ENCODE assay signal across 15 cellular contexts in the genomic region with DNA sequence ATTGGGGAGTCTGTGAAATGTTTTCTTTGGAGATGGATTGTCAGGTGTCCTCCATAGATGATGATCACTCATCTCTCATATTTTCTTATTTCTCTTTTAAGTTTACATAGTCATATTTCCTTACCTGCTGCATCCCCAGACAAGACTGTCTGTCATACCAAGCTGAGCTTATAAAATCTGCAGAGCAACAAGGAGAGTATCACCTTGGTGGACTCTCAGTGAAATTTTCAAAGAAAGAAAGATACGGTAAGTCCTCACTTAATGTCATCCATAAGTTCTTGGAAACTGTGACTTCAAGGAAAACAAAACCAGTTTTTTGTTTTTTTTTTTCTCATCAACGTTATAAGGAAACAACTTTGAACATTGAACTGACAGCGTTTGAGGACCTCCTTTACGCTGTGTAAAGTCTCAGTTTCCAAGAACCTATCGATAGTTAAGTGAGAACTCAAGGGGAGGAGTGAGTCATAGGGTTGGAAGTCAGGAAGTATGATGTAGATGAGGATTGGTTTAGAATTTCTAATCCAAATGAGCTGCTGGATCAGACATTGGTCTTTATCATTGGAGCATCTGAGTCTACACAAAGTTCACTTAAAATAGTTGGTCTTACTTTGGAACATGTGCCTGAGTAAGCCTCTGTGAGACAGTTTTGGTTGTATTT. TPM values are rescaled to one million over a fixed set of nuclear protein-coding genes. Genes with fewer than 3 reads are reported as not detected.
DNase-seq lines count a peak whose midpoint lies in the region; ATAC-seq, FAIRE-seq and TF ChIP-seq lines count a peak whose summit lies in the region.
"Had no signal": no experiment of that assay in that cellular context is flagged by ENCODE, and none has a peak within 500 bp of the region (broad histone marks: within the 10 kb centered on the region; RNA-seq: fewer than 3 reads in every experiment).

No MANE protein-coding gene starts in this region.

- 74% methylated on average over 5 of the region's 5 CpGs for WGBS in A549 (ENCODE audit: missing lambda C conversion rate)
- WGBS in gastroesophageal sphincter (ENCODE audit: low coverage in 1 of 2), 2 donors: 89 to 92% methylated on average over 5 of the region's 5 CpGs

- H3K4me3 ChIP-seq in A549 (no peak overlapping the region), gastroesophageal sphincter (no peak overlapping the region)
- H3K4me3 ChIP-seq: stomach had no signal

- POLR2A ChIA-PET in A549 (lab: Yijun Ruan, JAX): no interaction called here
- POLR2A ChIA-PET in WTC11 (lab: Charles Lee): interaction anchor here (0.6 kb wide), 1 partner anchor 25 kb away, joined by 5 read pairs; no protein-coding TSS in a partner anchor

- TF ChIP-seq EP300 in A549 (IDR thresholded peaks at IDR 0.05) (no peak), gastroesophageal sphincter (IDR thresholded peaks at IDR 0.05) (no peak)

- H3K4me1 Mint-ChIP-seq in WTC11: peaks cover 40% of the 10 kb centered on the region

- peak in 1 of 2 experiments; percentile 15 for DNase-seq in A549 (ENCODE audit: low read depth in 1 of 2, low spot score in 1 of 2)
- peak; percentile 12 for DNase-seq in H54 (ENCODE audit: insufficient read length, low spot score)
- DNase-seq in WTC11 (ENCODE audit: low spot score): no peak
- peak; percentile 41 for DNase-seq in fibroblast of peridontal ligament (ENCODE audit: extremely low read depth)
- no peak for DNase-seq in stimulated activated CD4-positive, alpha-beta T cell treated with anti-CD3 and anti-CD28 coated beads, Interleukin-4, amount 100 ng/mL, for 24 hours
- DNase-seq in activated gamma-delta T cell (lab: John Stamatoyannopoulos, UW): no peak
- DNase-seq: BE2C; cerebellar nuclear complex; KG1; NCI-H2081 treated with DMSO at 0.1 percent for 48 hours; stimulated activated CD4-positive, alpha-beta T cell treated with anti-CD3 and anti-CD28 coated beads, Interleukin-2, amount 100 ng/mL, for 48 hours; stomach had no signal

- H3K36me3 ChIP-seq in gastroesophageal sphincter: peaks cover 0 to 85% of the 10 kb centered on the region in 2 donors

- peaks cover 4% of the 10 kb centered on the region for H3K9me3 Mint-ChIP-seq in WTC11

- TF ChIP-seq CTCF in A549 (IDR thresholded peaks at IDR 0.05) (no peak), WTC11 (IDR thresholded peaks at IDR 0.05) (no peak), gastroesophageal sphincter (IDR thresholded peaks at IDR 0.05) (no peak)

- no peak overlapping the region for H3K4me3 Mint-ChIP-seq in WTC11

- H3K4me1 ChIP-seq in A549: peaks cover 24% of the 10 kb centered on the region
- H3K4me1 ChIP-seq in gastroesophageal sphincter: peaks cover 0 to 10% (median 0%) of the 10 kb centered on the region in 3 donors
- H3K4me1 ChIP-seq: BE2C had no signal

- no peaks in the 10 kb centered on the region for H3K9me3 ChIP-seq in A549
- no peaks in the 10 kb centered on the region for H3K9me3 ChIP-seq in gastroesophageal sphincter
- H3K9me3 ChIP-seq: BE2C, stomach had no signal

- no peaks in the 10 kb centered on the region for H3K27me3 Mint-ChIP-seq in WTC11 (ENCODE audit: low read depth)

- no peak for ATAC-seq in A549
- ATAC-seq in WTC11: no peak
- ATAC-seq in gastroesophageal sphincter: no peak
- no peak for ATAC-seq in GM18909 (IDR thresholded peaks at IDR 0.05; ENCODE audit: poor library complexity, unreplicated experiment)

- H3K27ac ChIP-seq in A549 (no peak overlapping the region), gastroesophageal sphincter (no peak overlapping the region)
- H3K27ac ChIP-seq: epithelial cell of prostate, stomach had no signal

- peak overlapping the region; percentile 86 for H3K27ac Mint-ChIP-seq in WTC11

- FAIRE-seq in A549 (lab: Jason Lieb, UNC): no peak
- peak; percentile 41 for FAIRE-seq in H54 (lab: Jason Lieb, UNC)

- no peak for TF ChIP-seq RAD21 in A549 (conservative IDR thresholded peaks at IDR 0.05 in 1 of 2, IDR thresholded peaks at IDR 0.05 in 1 of 2)

- TF ChIP-seq POLR2A in A549 (IDR thresholded peaks at IDR 0.05; ENCODE audit: low read length) (no peak), H54 (IDR thresholded peaks at IDR 0.05; ENCODE audit: low read depth, low read length) (no peak), gastroesophageal sphincter (IDR thresholded peaks at IDR 0.05) (no peak)

- no peak overlapping the region for H3K4me2 ChIP-seq in A549

- no peaks in the 10 kb centered on the region for H3K27me3 ChIP-seq in gastroesophageal sphincter
- H3K27me3 ChIP-seq: BE2C, stomach had no signal

- CTCF ChIA-PET in A549 (lab: Yijun Ruan, JAX): interaction anchor here (1.0 kb wide), 1 partner anchor 357 kb away, joined by 4 read pairs; no protein-coding TSS in a partner anchor
- CTCF ChIA-PET in WTC11 (lab: Charles Lee): interaction anchor here (0.5 to 1.1 kb wide), 2 partner anchors 57 to 120 kb away, joined by 3 read pairs; no protein-coding TSS in a partner anchor

- H3K36me3 Mint-ChIP-seq in WTC11: peaks cover 56% of the 10 kb centered on the region

TF ChIP-seq in A549, 52 proteins besides CTCF, POLR2A, EP300 and RAD21:
- TF ChIP-seq FOSB (CRISPR knock-in tag; IDR thresholded peaks at IDR 0.05) (no peak), HOXB13 (CRISPR knock-in tag; IDR thresholded peaks at IDR 0.05; ENCODE audit: low read depth) (no peak), FOSL2 (IDR thresholded peaks at IDR 0.05) (no peak), FOSL2 (CRISPR knock-in tag; IDR thresholded peaks at IDR 0.05) (peak; percentile 37; the same call in 1 of the 2 replicates)
- TF ChIP-seq, protein P1, sequence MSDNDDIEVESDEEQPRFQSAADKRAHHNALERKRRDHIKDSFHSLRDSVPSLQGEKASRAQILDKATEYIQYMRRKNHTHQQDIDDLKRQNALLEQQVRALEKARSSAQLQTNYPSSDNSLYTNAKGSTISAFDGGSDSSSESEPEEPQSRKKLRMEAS (IDR thresholded peaks at IDR 0.05): no peak
TF ChIP-seq in A549: peak in this region for 1.

TF ChIP-seq in WTC11, 78 proteins besides CTCF, POLR2A, EP300 and RAD21 (continues in another document):
- TF ChIP-seq SOX15 (CRISPR knock-in tag; IDR thresholded peaks at IDR 0.05) (no peak), ZNF671 (CRISPR knock-in tag; IDR thresholded peaks at IDR 0.05) (no peak), ELF4 (CRISPR knock-in tag; IDR thresholded peaks at IDR 0.05; ENCODE audit: low read depth) (no peak), NR1H2 (CRISPR knock-in tag; IDR thresholded peaks at IDR 0.05) (no peak), ZBTB21 (CRISPR knock-in tag; IDR thresholded peaks at IDR 0.05; ENCODE audit: borderline replicate concordance) (no peak), MXD4 (CRISPR knock-in tag; IDR thresholded peaks at IDR 0.05; ENCODE audit: borderline replicate concordance) (no peak), ZNF219 (CRISPR knock-in tag; IDR thresholded peaks at IDR 0.05; ENCODE audit: borderline replicate concordance) (no peak), CREB1 (CRISPR knock-in tag; IDR thresholded peaks at IDR 0.05) (no peak)
- TF ChIP-seq, protein P2, sequence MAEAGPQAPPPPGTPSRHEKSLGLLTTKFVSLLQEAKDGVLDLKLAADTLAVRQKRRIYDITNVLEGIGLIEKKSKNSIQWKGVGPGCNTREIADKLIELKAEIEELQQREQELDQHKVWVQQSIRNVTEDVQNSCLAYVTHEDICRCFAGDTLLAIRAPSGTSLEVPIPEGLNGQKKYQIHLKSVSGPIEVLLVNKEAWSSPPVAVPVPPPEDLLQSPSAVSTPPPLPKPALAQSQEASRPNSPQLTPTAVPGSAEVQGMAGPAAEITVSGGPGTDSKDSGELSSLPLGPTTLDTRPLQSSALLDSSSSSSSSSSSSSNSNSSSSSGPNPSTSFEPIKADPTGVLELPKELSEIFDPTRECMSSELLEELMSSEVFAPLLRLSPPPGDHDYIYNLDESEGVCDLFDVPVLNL (CRISPR knock-in tag; IDR thresholded peaks at IDR 0.05; ENCODE audit: borderline replicate concordance, low read depth): no peak
- TF ChIP-seq, protein P3, sequence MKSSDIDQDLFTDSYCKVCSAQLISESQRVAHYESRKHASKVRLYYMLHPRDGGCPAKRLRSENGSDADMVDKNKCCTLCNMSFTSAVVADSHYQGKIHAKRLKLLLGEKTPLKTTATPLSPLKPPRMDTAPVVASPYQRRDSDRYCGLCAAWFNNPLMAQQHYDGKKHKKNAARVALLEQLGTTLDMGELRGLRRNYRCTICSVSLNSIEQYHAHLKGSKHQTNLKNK (CRISPR knock-in tag; IDR thresholded peaks at IDR 0.05): no peak
- TF ChIP-seq, protein P4, sequence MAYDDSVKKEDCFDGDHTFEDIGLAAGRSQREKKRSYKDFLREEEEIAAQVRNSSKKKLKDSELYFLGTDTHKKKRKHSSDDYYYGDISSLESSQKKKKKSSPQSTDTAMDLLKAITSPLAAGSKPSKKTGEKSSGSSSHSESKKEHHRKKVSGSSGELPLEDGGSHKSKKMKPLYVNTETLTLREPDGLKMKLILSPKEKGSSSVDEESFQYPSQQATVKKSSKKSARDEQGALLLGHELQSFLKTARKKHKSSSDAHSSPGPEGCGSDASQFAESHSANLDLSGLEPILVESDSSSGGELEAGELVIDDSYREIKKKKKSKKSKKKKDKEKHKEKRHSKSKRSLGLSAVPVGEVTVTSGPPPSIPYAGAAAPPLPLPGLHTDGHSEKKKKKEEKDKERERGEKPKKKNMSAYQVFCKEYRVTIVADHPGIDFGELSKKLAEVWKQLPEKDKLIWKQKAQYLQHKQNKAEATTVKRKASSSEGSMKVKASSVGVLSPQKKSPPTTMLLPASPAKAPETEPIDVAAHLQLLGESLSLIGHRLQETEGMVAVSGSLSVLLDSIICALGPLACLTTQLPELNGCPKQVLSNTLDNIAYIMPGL (CRISPR knock-in tag; IDR thresholded peaks at IDR 0.05): no peak

RNA-seq across cellular contexts. Expression of a gene that starts 45.5 kb away (rescaled TPM):
- 83.4 and 83.9 TPM in 2 replicates for polyA plus RNA-seq in A549 (2011; rRNA removed)
- 22.9 and 27.4 TPM in 2 replicates for polyA plus RNA-seq in A549 (2012; cell fraction: cytosol; rRNA removed)
- 14.4 and 26.1 TPM in 2 replicates for polyA plus RNA-seq in A549 (2012; cell fraction: nucleus; rRNA removed)
- polyA plus RNA-seq in A549 (2017; fragmentation: RNase III; extraction: RNeasy Plus Mini Kit Qiagen cat#74134 plus additional on column Dnase treatment): 47.8 to 54.6 TPM (median 51.6 TPM) in 3 replicates
- 40.2 and 44.0 TPM in 2 replicates for polyA minus RNA-seq in A549 (2011; rRNA and poly(A)+ RNA removed)
- 122 to 124 TPM (median 123 TPM) in 3 replicates for total RNA-seq in WTC11 (2021)
- total RNA-seq in gastroesophageal sphincter: 100 to 1,000 TPM in 1 of 4 donors, 10 to 100 TPM in 3; 86.8 to 112 (median 99.5) TPM

Comparison
In these comparisons a context has a peak if more than half of its experiments do, and no peak if none do; other contexts are left out.
1. DNase-seq: peak in H54 (single experiment) and fibroblast of peridontal ligament (single experiment); none in WTC11 (single experiment), stimulated activated CD4-positive, alpha-beta T cell treated with anti-CD3 and anti-CD28 coated beads, Interleukin-4, amount 100 ng/mL, for 24 hours (single experiment) and activated gamma-delta T cell (single experiment).